ENCODE assay signal across 17 cellular contexts in genomic region chr5:160303690-160304089, GRCh38. TPM values are rescaled to one million over a fixed set of nuclear protein-coding genes. Genes with fewer than 3 reads are reported as not detected.
"Had no signal": no experiment of that assay in that cellular context is flagged by ENCODE, and none has a peak within 500 bp of the region (broad histone marks: within the 10 kb centered on the region; RNA-seq: fewer than 3 reads in every experiment).

No MANE protein-coding gene starts in this region.

- H3K36me3 ChIP-seq: tibial artery had no signal

- H3K4me1 Mint-ChIP-seq: activated naive CD8-positive, alpha-beta T cell treated with anti-CD3 and anti-CD28 coated beads for 36 hours; naive B cell; stimulated activated effector memory CD8-positive, alpha-beta T cell treated with anti-CD3 and anti-CD28 coated beads, Interleukin-12 subunit alpha, Interleukin-12 subunit beta, amount 100 ng/mL, for 72 hours had no signal

- H3K4me3 Mint-ChIP-seq: activated CD8-positive, alpha-beta T cell treated with anti-CD3 and anti-CD28 coated beads for 36 hours; activated naive CD8-positive, alpha-beta T cell treated with anti-CD3 and anti-CD28 coated beads for 36 hours; effector memory CD8-positive, alpha-beta T cell; naive B cell; stimulated activated effector memory CD8-positive, alpha-beta T cell treated with anti-CD3 and anti-CD28 coated beads, Interleukin-12 subunit alpha, Interleukin-12 subunit beta, amount 100 ng/mL, for 72 hours; WTC11 had no signal

- H3K4me1 ChIP-seq: tibial artery had no signal

- H3K36me3 Mint-ChIP-seq: activated naive CD8-positive, alpha-beta T cell treated with anti-CD3 and anti-CD28 coated beads for 36 hours; naive B cell; stimulated activated effector memory CD8-positive, alpha-beta T cell treated with anti-CD3 and anti-CD28 coated beads, Interleukin-12 subunit alpha, Interleukin-12 subunit beta, amount 100 ng/mL, for 72 hours had no signal

- H3K27ac Mint-ChIP-seq: activated CD8-positive, alpha-beta T cell treated with anti-CD3 and anti-CD28 coated beads for 36 hours; activated naive CD8-positive, alpha-beta T cell treated with anti-CD3 and anti-CD28 coated beads for 36 hours; effector memory CD8-positive, alpha-beta T cell; naive B cell; stimulated activated effector memory CD8-positive, alpha-beta T cell treated with anti-CD3 and anti-CD28 coated beads, Interleukin-12 subunit alpha, Interleukin-12 subunit beta, amount 100 ng/mL, for 72 hours had no signal

- H3K9me3 ChIP-seq: tibial artery had no signal

- H3K27ac ChIP-seq: brain microvascular endothelial cell, tibial artery had no signal

- H3K4me3 ChIP-seq: tibial artery had no signal

- DNase-seq: activated CD4-positive, alpha-beta T cell treated with anti-CD3 and anti-CD28 coated beads for 4 hours; activated CD8-positive, alpha-beta T cell treated with anti-CD3 and anti-CD28 coated beads for 36 hours; activated gamma-delta T cell; activated naive CD8-positive, alpha-beta T cell treated with anti-CD3 and anti-CD28 coated beads for 36 hours; activated T-cell treated with anti-CD3 and anti-CD28 coated beads, Interleukin-2, amount 50 U/mL, for 48 hours; brain microvascular endothelial cell; cerebellar nuclear complex; effector memory CD8-positive, alpha-beta T cell; foreskin melanocyte; left colon; naive B cell; retina; tibial artery had no signal

- H3K9me3 Mint-ChIP-seq: activated CD8-positive, alpha-beta T cell treated with anti-CD3 and anti-CD28 coated beads for 36 hours; activated naive CD8-positive, alpha-beta T cell treated with anti-CD3 and anti-CD28 coated beads for 36 hours; effector memory CD8-positive, alpha-beta T cell; naive B cell; stimulated activated effector memory CD8-positive, alpha-beta T cell treated with anti-CD3 and anti-CD28 coated beads, Interleukin-12 subunit alpha, Interleukin-12 subunit beta, amount 100 ng/mL, for 72 hours; WTC11 had no signal

- H3K27me3 ChIP-seq: brain microvascular endothelial cell, tibial artery had no signal

RNA-seq across cellular contexts. Expression of gene CCNJL, which starts 8.7 kb away (rescaled TPM):
- total RNA-seq: activated CD8-positive, alpha-beta T cell treated with anti-CD3 and anti-CD28 coated beads for 36 hours; activated naive CD8-positive, alpha-beta T cell treated with anti-CD3 and anti-CD28 coated beads for 36 hours; fibroblast of lung; T-helper 2 cell treated with Interferon-gamma antibody and Interleukin-4, amounts not matched to agents 100 ng/mL and 5 ng/mL, for 36 hours had no signal
